Comparison of ENCODE assay signal across 16 cellular contexts in the genomic region with DNA sequence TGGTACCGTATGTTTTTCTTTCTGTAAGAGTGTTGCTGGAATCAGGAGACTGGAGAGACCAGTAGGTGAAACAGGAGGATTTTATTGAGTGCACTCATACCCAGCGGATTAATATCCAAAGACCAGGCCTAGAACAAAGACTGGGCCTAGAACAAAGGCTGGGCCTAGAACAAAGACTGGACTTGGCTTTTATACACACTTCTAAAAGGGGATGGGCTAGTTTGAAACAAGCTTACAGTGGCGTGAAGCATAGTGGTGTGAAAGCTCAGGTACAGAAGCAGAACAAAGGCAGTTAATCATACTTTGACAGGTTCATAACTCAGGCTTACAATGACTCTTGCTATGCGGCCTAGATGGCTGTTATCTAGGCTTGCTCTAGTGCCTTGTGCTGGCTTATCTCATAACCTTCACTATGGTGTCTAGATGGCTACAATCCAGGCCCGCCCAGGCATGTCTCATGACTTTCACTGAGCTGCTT.
DNase-seq lines count a peak whose midpoint lies in the region; ATAC-seq, FAIRE-seq and TF ChIP-seq lines count a peak whose summit lies in the region.
"Had no signal": no experiment of that assay in that cellular context is flagged by ENCODE, and none has a peak within 500 bp of the region (broad histone marks: within the 10 kb centered on the region; RNA-seq: fewer than 3 reads in every experiment).

No MANE protein-coding gene starts in this region.

- H3K4me1 Mint-ChIP-seq in H9 (peaks cover 5 to 10% of the 10 kb centered on the region in 2 experiments), WTC11 (peaks cover 3% of the 10 kb centered on the region)

- H3K79me2 ChIP-seq in H9 (ENCODE audit: insufficient read depth, low read length) (peaks cover 5% of the 10 kb centered on the region; the same call in 1 of the 2 replicates), GM23248 (ENCODE audit: insufficient read depth) (no peaks in the 10 kb centered on the region)

- in situ Hi-C loops in GM23248 (cut with MboI) = no loop called here

- H3K18ac ChIP-seq in H9 (ENCODE audit: insufficient read length, low read depth, low read length) = no peak overlapping the region

- no peak overlapping the region for H3K4ac ChIP-seq in H9 (ENCODE audit: low read depth, low read length)

- no peak overlapping the region for H3K4me2 ChIP-seq in H9 (ENCODE audit: insufficient read depth, insufficient read length, low read length)
- no peak overlapping the region for H3K4me2 ChIP-seq in GM23248 (ENCODE audit: unreplicated experiment)

- no peak overlapping the region for H4K5ac ChIP-seq in H9 (ENCODE audit: insufficient read length, low read depth, low read length)

- TF ChIP-seq CTCF in H9 (conservative IDR thresholded peaks at IDR 0.05) (no peak), WTC11 (IDR thresholded peaks at IDR 0.05) (no peak), fibroblast of pulmonary artery (IDR thresholded peaks at IDR 0.05; ENCODE audit: low read length, missing control alignments) (no peak), kidney (IDR thresholded peaks at IDR 0.05; ENCODE audit: borderline replicate concordance, extremely low read depth, insufficient read depth) (no peak)

- H2BK20ac ChIP-seq in H9 (ENCODE audit: low read depth, low read length, poor library complexity, severe bottlenecking) = no peak overlapping the region

- no peaks in the 10 kb centered on the region for H3K9me2 ChIP-seq in GM23248 (ENCODE audit: insufficient read depth)

- no peaks in the 10 kb centered on the region for H3K27me3 ChIP-seq in H9 (ENCODE audit: insufficient read depth, low read length)
- no peaks in the 10 kb centered on the region for H3K27me3 ChIP-seq in GM23248 (replicated peaks; ENCODE audit: insufficient read depth)

- no peak overlapping the region for H2BK5ac ChIP-seq in H9 (ENCODE audit: insufficient read length, low read length)

- no peak overlapping the region for H2BK12ac ChIP-seq in H9 (ENCODE audit: insufficient read length, low read depth, low read length)

- H3K27ac Mint-ChIP-seq in H9 (peak overlapping the region in 1 of 3 experiments; percentile 22; a peak in 1 of 7 replicates), WTC11 (no peak overlapping the region)
- H3K27ac Mint-ChIP-seq: activated naive CD4-positive, alpha-beta T cell treated with anti-CD3 and anti-CD28 coated beads, Interleukin-2, amount 50 U/mL, for 72 hours had no signal

- POLR2A ChIA-PET in WTC11 (lab: Charles Lee) = no interaction called here

- no peak overlapping the region for H4K8ac ChIP-seq in H9 (replicated peaks; ENCODE audit: insufficient read length, low read depth, low read length)

- WGBS in H9 (ENCODE audit: extremely low coverage, insufficient read length, low lambda C conversion rate) = no CpG with 5 or more reads among the region's 5 CpGs
- WGBS in GM23248 (ENCODE audit: low coverage in 1 of 2, low lambda C conversion rate in 2 of 2, missing lambda C conversion rate in 2 of 2), 2 experiments = 95 to 96% methylated on average over 5 of the region's 5 CpGs

- no peaks in the 10 kb centered on the region for H4K20me1 ChIP-seq in H9 (ENCODE audit: control insufficient read depth, insufficient read depth, insufficient read length)
- no peaks in the 10 kb centered on the region for H4K20me1 ChIP-seq in GM23248 (ENCODE audit: insufficient read depth)

- no peak overlapping the region for H2AFZ ChIP-seq in H9 (ENCODE audit: low read length)
- no peak overlapping the region for H2AFZ ChIP-seq in GM23248

- no peaks in the 10 kb centered on the region for H3K23me2 ChIP-seq in H9 (ENCODE audit: insufficient read length, low read depth, low read length, poor library complexity, severe bottlenecking)

- CTCF ChIA-PET in WTC11 (lab: Charles Lee) = no interaction called here

- H3K4me3 Mint-ChIP-seq in H9 (no peak overlapping the region), WTC11 (no peak overlapping the region)

- ATAC-seq in WTC11 = no peak
- ATAC-seq: activated naive CD4-positive, alpha-beta T cell treated with anti-CD3 and anti-CD28 coated beads, Interleukin-2, amount 50 U/mL, for 72 hours had no signal

- H3T11ph ChIP-seq in H9 (ENCODE audit: low read length) = no peak overlapping the region

- no peak overlapping the region for H3K4me3 ChIP-seq in fibroblast of pulmonary artery (replicated peaks; ENCODE audit: low read depth, low read length)
- H3K4me3 ChIP-seq in kidney (ENCODE audit: low read length in 2 of 2) = no peak overlapping the region
- no peak overlapping the region for H3K4me3 ChIP-seq in GM23248
- H3K4me3 ChIP-seq: coronary artery had no signal

- peaks cover 81 to 89% (median 88%) of the 10 kb centered on the region in 3 experiments for H3K36me3 Mint-ChIP-seq in H9 (ENCODE audit: insufficient read depth in 1 of 3, low read depth in 3 of 3)
- H3K36me3 Mint-ChIP-seq in WTC11 = peaks cover 87% of the 10 kb centered on the region

- no peak overlapping the region for H4K91ac ChIP-seq in H9 (ENCODE audit: insufficient read length, low read depth, low read length)

- no peaks in the 10 kb centered on the region for H3K79me1 ChIP-seq in H9 (ENCODE audit: insufficient read depth, low read depth, low read length, poor library complexity, severe bottlenecking)

- no peak overlapping the region for H2AK5ac ChIP-seq in H9 (ENCODE audit: insufficient read length, low read length)

- peaks cover 30 to 45% of the 10 kb centered on the region in 2 experiments for H3K9me3 Mint-ChIP-seq in H9
- H3K9me3 Mint-ChIP-seq in WTC11 = peaks cover 50% of the 10 kb centered on the region

- no peak overlapping the region for H3K23ac ChIP-seq in H9 (ENCODE audit: insufficient read length, low read depth, low read length)

- intact Hi-C loops in kidney (cut with DNase I) = no loop called here

- H3K27ac ChIP-seq in H9 (ENCODE audit: insufficient read length, low read depth, low read length) = peak overlapping the region; percentile 51
- H3K27ac ChIP-seq in kidney (ENCODE audit: low read depth in 2 of 2, low read length in 2 of 2) = no peak overlapping the region
- no peak overlapping the region for H3K27ac ChIP-seq in GM23248
- H3K27ac ChIP-seq: coronary artery had no signal

- H2BK120ac ChIP-seq in H9 (ENCODE audit: low read depth, low read length, poor library complexity, severe bottlenecking) = no peak overlapping the region

- no peak overlapping the region for H3K14ac ChIP-seq in H9 (ENCODE audit: insufficient read depth, low read length)

- FAIRE-seq in HTR-8/SVneo (lab: Jason Lieb, UNC) (no peak), kidney (lab: Jason Lieb, UNC) (no peak)
- FAIRE-seq: islet of Langerhans, TTC549 had no signal

- H3K4me1 ChIP-seq in H9 (ENCODE audit: insufficient read depth, low read length) (no peaks in the 10 kb centered on the region), kidney (ENCODE audit: control insufficient read depth in 1 of 2, insufficient read depth in 1 of 2, low read depth in 1 of 2, low read length in 2 of 2) (no peaks in the 10 kb centered on the region), GM23248 (ENCODE audit: insufficient read depth) (no peaks in the 10 kb centered on the region)

- H3K36me3 ChIP-seq in kidney (ENCODE audit: control insufficient read depth in 1 of 2, insufficient read depth in 2 of 2, low read length in 2 of 2) = peaks cover 3 to 11% of the 10 kb centered on the region in 2 donors
- H3K36me3 ChIP-seq in GM23248 (ENCODE audit: low read depth) = 0 out of 2 replicates have a peak, but pooled peaks cover 19% of the 10 kb centered on the region

- DNase-seq in A172 (ENCODE audit: low spot score) (peak; percentile 2), H9 (no peak), WTC11 (ENCODE audit: low spot score) (no peak), fibroblast of pulmonary artery (ENCODE audit: low read depth) (peak; percentile 29), HTR-8/SVneo (ENCODE audit: insufficient read length, low spot score) (no peak), ureter (ENCODE audit: low spot score) (no peak), kidney (no peak), GM23248 (no peak)
- DNase-seq: AML-193; DMS79 treated with DMSO at 0.1 percent for 48 hours; NCI-H2107; stimulated activated CD4-positive, alpha-beta T cell treated with anti-CD3 and anti-CD28 coated beads, Interleukin-2, amount 100 ng/mL, for 24 hours had no signal

- no peaks in the 10 kb centered on the region for H3K27me3 Mint-ChIP-seq in H9 (ENCODE audit: low read depth)
- no peaks in the 10 kb centered on the region; the same call in 1 of the 2 replicates for H3K27me3 Mint-ChIP-seq in WTC11 (ENCODE audit: low read depth)

- H3K9me3 ChIP-seq in H9 (ENCODE audit: control insufficient read depth, low read depth, low read length) = peaks cover 11% of the 10 kb centered on the region
- peaks cover 9 to 13% of the 10 kb centered on the region in 2 donors for H3K9me3 ChIP-seq in kidney (ENCODE audit: control insufficient read depth in 1 of 2, low read length in 2 of 2)
- H3K9me3 ChIP-seq in GM23248 (ENCODE audit: low read depth) = no peaks in the 10 kb centered on the region

- no peak overlapping the region for H3K9ac ChIP-seq in H9 (ENCODE audit: extremely low read depth, insufficient read length, low read length)
- no peak overlapping the region for H3K9ac ChIP-seq in kidney (ENCODE audit: low read length in 2 of 2)
- no peak overlapping the region for H3K9ac ChIP-seq in GM23248

- no peak overlapping the region for H3K56ac ChIP-seq in H9 (ENCODE audit: insufficient read length, low read depth, low read length)

- no peak overlapping the region for H2BK15ac ChIP-seq in H9 (ENCODE audit: low read depth, low read length)

- H3F3A ChIP-seq in GM23248 (ENCODE audit: insufficient read depth) = no peaks in the 10 kb centered on the region

Comparison
In these comparisons a context has a peak if more than half of its experiments do, and no peak if none do; other contexts are left out.
1. DNase-seq: peak in A172 (single experiment) and fibroblast of pulmonary artery (single experiment); none in H9 (single experiment), WTC11 (single experiment), HTR-8/SVneo (single experiment), ureter (single experiment), kidney (single experiment) and GM23248 (single experiment).